In the genomic region with DNA sequence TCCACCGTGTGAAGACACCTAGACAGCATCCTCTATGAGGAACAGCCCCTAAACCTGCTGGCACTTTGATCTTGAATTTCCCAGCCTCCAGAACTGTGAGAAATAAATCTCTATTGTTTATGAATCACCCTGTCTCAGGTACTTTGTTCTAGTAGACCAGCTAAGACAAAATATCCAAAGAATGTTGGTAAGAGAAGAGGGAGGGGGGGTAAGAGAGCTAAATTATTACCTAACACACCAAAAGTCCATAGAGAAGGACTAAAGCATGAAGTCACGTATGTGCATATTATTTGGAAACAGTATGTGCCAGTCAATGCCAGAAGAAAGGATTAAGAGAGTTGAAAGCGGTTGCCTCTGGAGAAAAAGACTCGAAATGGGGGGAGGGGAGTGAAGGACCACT, we compare ENCODE assay signal across 34 cellular contexts.
"Had no signal": no experiment of that assay in that cellular context is flagged by ENCODE, and none has a peak within 500 bp of the region (broad histone marks: within the 10 kb centered on the region; RNA-seq: fewer than 3 reads in every experiment).

No MANE protein-coding gene starts in this region.

- H3K36me3 ChIP-seq: brain microvascular endothelial cell, MG63, SJCRH30, WERI-Rb-1 had no signal

- H3K27ac ChIP-seq: brain microvascular endothelial cell, SJCRH30, SK-N-MC, WERI-Rb-1 had no signal

- DNase-seq: activated CD4-positive, alpha-beta memory T cell treated with anti-CD3 and anti-CD28 coated beads, Interleukin-2, amount 10 ng/mL, durations not matched to agents 7 days and 5 days; activated CD4-positive, alpha-beta T cell treated with anti-CD3 and anti-CD28 coated beads for 1 hour; activated CD4-positive, alpha-beta T cell treated with anti-CD3 and anti-CD28 coated beads for 48 hours; activated CD4-positive, CD25-positive, alpha-beta regulatory T cell; activated CD8-positive, alpha-beta memory T cell treated with anti-CD3 and anti-CD28 coated beads for 24 hours; activated CD8-positive, alpha-beta memory T cell treated with anti-CD3 and anti-CD28 coated beads, Interleukin-2, amount 10 ng/mL, durations not matched to agents 7 days and 5 days; activated CD8-positive, alpha-beta memory T cell treated with anti-CD3 and anti-CD28 coated beads, Interleukin-2, amount 50 U/mL, for 48 hours; activated effector memory CD4-positive, alpha-beta T cell treated with anti-CD3 and anti-CD28 coated beads, Interleukin-2, amount 50 U/mL, for 16 hours; activated naive CD4-positive, alpha-beta T cell; activated naive CD4-positive, alpha-beta T cell treated with anti-CD3 and anti-CD28 coated beads, Interleukin-2, amount 50 U/mL, for 16 hours; activated naive CD8-positive, alpha-beta T cell treated with anti-CD3 and anti-CD28 coated beads for 36 hours; activated T-cell treated with anti-CD3 and anti-CD28 coated beads, Interleukin-2, amount 50 U/mL, for 72 hours; amniotic stem cell; aorta; brain microvascular endothelial cell; Karpas-422; KBM-7; MG63; NCI-H1048; NCI-H1105 treated with DMSO at 0.1 percent for 48 hours; NCI-H1436; NCI-H1694; NCI-H1930; NCI-H2081 treated with DMSO at 0.1 percent for 48 hours; NCI-H226; NCI-H446 treated with DMSO at 0.1 percent for 48 hours; NCI-H524; SHP77; SJCRH30; T1000; WERI-Rb-1 had no signal

- H3K4me3 ChIP-seq: MG63, SJCRH30, SK-N-MC had no signal

- H3K27me3 ChIP-seq: brain microvascular endothelial cell, MG63, SJCRH30 had no signal

- ATAC-seq: activated CD8-positive, alpha-beta memory T cell treated with anti-CD3 and anti-CD28 coated beads, Interleukin-2, amount 10 ng/mL, durations not matched to agents 7 days and 5 days; activated T-cell treated with anti-CD3 and anti-CD28 coated beads, Interleukin-2, amount 50 U/mL, for 72 hours; activated T-helper 17 cell treated with anti-CD3 and anti-CD28 coated beads, Interleukin-2, amount 50 U/mL, for 72 hours; Panc1 had no signal

- H3K9me3 ChIP-seq: MG63, SJCRH30 had no signal
